8 cellular contexts compared by ENCODE assay signal in genomic region chr13:111006508-111007031, GRCh38.
DNase-seq lines count a peak whose midpoint lies in the region; ATAC-seq and TF ChIP-seq lines count a peak whose summit lies in the region.

No MANE protein-coding gene starts in this region.

- H3K36me3 ChIP-seq in esophagus (ENCODE audit: control insufficient read depth in 2 of 2, insufficient read depth in 2 of 2, low read length in 1 of 2) (no peaks in the 10 kb centered on the region), upper lobe of left lung (no peaks in the 10 kb centered on the region)

- TF ChIP-seq POLR2A in upper lobe of left lung (IDR thresholded peaks at IDR 0.05) = no peak

- H3K4me3 ChIP-seq in esophagus (ENCODE audit: low read depth in 1 of 2, low read length in 2 of 2) = no peak overlapping the region
- no peak overlapping the region for H3K4me3 ChIP-seq in upper lobe of left lung

- TF ChIP-seq CTCF in upper lobe of left lung (IDR thresholded peaks at IDR 0.05) = no peak
- no peak for TF ChIP-seq CTCF in RWPE1 (conservative IDR thresholded peaks at IDR 0.05; ENCODE audit: low read depth)

- POLR2A ChIA-PET in RWPE1 (lab: Yijun Ruan, JAX; ENCODE audit: low non-redundant PET) = no interaction called here

- ATAC-seq in upper lobe of left lung (ENCODE audit: low FRiP score in 2 of 2) (peak; percentile 90 to 96), GM21529 (IDR thresholded peaks at IDR 0.05; ENCODE audit: unreplicated experiment) (no peak)

- H3K9me3 ChIP-seq in esophagus (ENCODE audit: control insufficient read depth in 2 of 2, insufficient read depth in 1 of 2, low read depth in 1 of 2, low read length in 1 of 2) (no peaks in the 10 kb centered on the region), upper lobe of left lung (no peaks in the 10 kb centered on the region)

- CTCF ChIA-PET in RWPE1 (lab: Yijun Ruan, JAX) = no interaction called here

- WGBS in esophagus, 2 donors = 41 to 51% methylated on average over 13 of the region's 13 CpGs
- 30 to 33% methylated on average over 13 of the region's 13 CpGs for WGBS in upper lobe of left lung, 2 donors

- DNase-seq in NCI-H2196 (lab: John Stamatoyannopoulos, UW; ENCODE audit: unreplicated experiment) (peak; percentile 47), mucosa of gallbladder (ENCODE audit: low spot score) (peak; percentile 76), upper lobe of left lung (peak in 1 of 2 donors; percentile 76), MV-4-11 (lab: John Stamatoyannopoulos, UW) (no peak), RWPE1 (ENCODE audit: low spot score) (no peak), NK-92 (lab: John Stamatoyannopoulos, UW; ENCODE audit: unreplicated experiment) (no peak)

- H3K4me1 ChIP-seq in esophagus (ENCODE audit: control insufficient read depth in 2 of 2, insufficient read depth in 2 of 2, low read length in 1 of 2) (no peaks in the 10 kb centered on the region), upper lobe of left lung (peaks cover 10 to 24% (median 23%) of the 10 kb centered on the region in 4 donors)

- no peak for TF ChIP-seq EP300 in upper lobe of left lung (IDR thresholded peaks at IDR 0.05)

- peak overlapping the region; percentile 67 to 77 for H3K27ac ChIP-seq in esophagus (ENCODE audit: low read depth in 2 of 2, low read length in 1 of 2)
- H3K27ac ChIP-seq in upper lobe of left lung = peak overlapping the region; percentile 63 to 90 (median 80)
- H3K27ac ChIP-seq in RWPE1 = no peak overlapping the region

- H3K27me3 ChIP-seq in esophagus (ENCODE audit: control insufficient read depth in 1 of 2, insufficient read depth in 2 of 2, low read length in 2 of 2) (no peaks in the 10 kb centered on the region), upper lobe of left lung (no peaks in the 10 kb centered on the region)

Comparison
In these comparisons a context has a peak if more than half of its experiments do, and no peak if none do; other contexts are left out.
1. DNase-seq: peak in NCI-H2196 (single experiment) and mucosa of gallbladder (single experiment); none in MV-4-11 (single experiment), RWPE1 (single experiment) and NK-92 (single experiment).